35 cellular contexts compared by ENCODE assay signal in genomic region chrX:74138943-74139342, GRCh38.
DNase-seq lines count a peak whose midpoint lies in the region; ATAC-seq, FAIRE-seq and TF ChIP-seq lines count a peak whose summit lies in the region.
"Had no signal": no experiment of that assay in that cellular context is flagged by ENCODE, and none has a peak within 500 bp of the region (broad histone marks: within the 10 kb centered on the region; RNA-seq: fewer than 3 reads in every experiment).

No MANE protein-coding gene starts in this region.

- no peak for TF ChIP-seq CTCF in HEK293 (tag by site-specific recombination; IDR thresholded peaks at IDR 0.05)
- no peak for TF ChIP-seq CTCF in K562 (IDR thresholded peaks at IDR 0.05 in 2 of 3, conservative IDR thresholded peaks at IDR 0.05 in 1 of 3; ENCODE audit: insufficient read depth in 2 of 3, low read depth in 1 of 3, low read length in 3 of 3)

- H3K79me2 ChIP-seq in K562 (ENCODE audit: control insufficient read depth, insufficient read depth, low read length) = no peaks in the 10 kb centered on the region

- no peaks in the 10 kb centered on the region for H3K9me3 Mint-ChIP-seq in activated CD4-positive, alpha-beta T cell treated with anti-CD3 and anti-CD28 coated beads, Interleukin-2, amount 10 ng/mL, durations not matched to agents 24 days and 14 days
- H3K9me3 Mint-ChIP-seq: CD4-positive, alpha-beta T cell; CD8-positive, alpha-beta memory T cell; CD8-positive, alpha-beta T cell had no signal

- H3K4me1 ChIP-seq in HEK293 (ENCODE audit: control insufficient read depth, insufficient read depth, low read length) = no peaks in the 10 kb centered on the region
- no peaks in the 10 kb centered on the region for H3K4me1 ChIP-seq in K562 (replicated peaks in 1 of 2; ENCODE audit: control insufficient read depth in 2 of 2, insufficient read depth in 2 of 2, low read length in 2 of 2)
- no peaks in the 10 kb centered on the region for H3K4me1 ChIP-seq in SJCRH30
- H3K4me1 ChIP-seq: A549; BE2C; BLaER1; BLaER1 treated with 17β-estradiol and CSF1 and Interleukin-3, amounts not matched to agents 10 nM and 100 nM; Caco-2 had no signal

- H3K36me3 Mint-ChIP-seq in activated CD4-positive, alpha-beta T cell treated with anti-CD3 and anti-CD28 coated beads, Interleukin-2, amount 10 ng/mL, durations not matched to agents 24 days and 14 days (ENCODE audit: low read depth) = no peaks in the 10 kb centered on the region
- H3K36me3 Mint-ChIP-seq: CD14-positive monocyte; CD4-positive, alpha-beta memory T cell; CD4-positive, CD25-positive, alpha-beta regulatory T cell; CD8-positive, alpha-beta memory T cell; CD8-positive, alpha-beta T cell had no signal

- TF ChIP-seq RAD21 in K562 (CRISPR knock-in tag; conservative IDR thresholded peaks at IDR 0.05 in 1 of 2, IDR thresholded peaks at IDR 0.05 in 1 of 2) = no peak

- no peak overlapping the region for H3K9ac ChIP-seq in K562 (ENCODE audit: insufficient read depth in 1 of 2, low read depth in 2 of 2, low read length in 2 of 2)
- H3K9ac ChIP-seq: BLaER1; BLaER1 treated with 17β-estradiol and CSF1 and Interleukin-3, amounts not matched to agents 10 nM and 100 nM had no signal

- H3K27ac ChIP-seq in HEK293 (ENCODE audit: extremely low read depth, low read depth, low read length) = no peak overlapping the region
- H3K27ac ChIP-seq in K562 (ENCODE audit: extremely low read depth, low read depth, low read length) = no peak overlapping the region
- H3K27ac ChIP-seq in SJCRH30 = no peak overlapping the region
- H3K27ac ChIP-seq: 22Rv1; A549; BLaER1; BLaER1 treated with 17β-estradiol and CSF1 and Interleukin-3, amounts not matched to agents 10 nM and 100 nM; C4-2B had no signal

- no peak for ATAC-seq in K562
- ATAC-seq: A549; CD8-positive, alpha-beta T cell had no signal

- TF ChIP-seq EP300 in K562 (IDR thresholded peaks at IDR 0.05; ENCODE audit: low read length) = no peak

- no peak overlapping the region for H3K4me2 ChIP-seq in K562 (ENCODE audit: insufficient read depth, low read length)
- H3K4me2 ChIP-seq: A549; BLaER1; BLaER1 treated with 17β-estradiol and CSF1 and Interleukin-3, amounts not matched to agents 10 nM and 100 nM had no signal

- FAIRE-seq in K562 (lab: Jason Lieb, UNC) = no peak
- FAIRE-seq: A204.1, D721Med had no signal

- DNase-seq in activated CD4-positive, alpha-beta T cell treated with anti-CD3 and anti-CD28 coated beads, Interleukin-2, amount 10 ng/mL, durations not matched to agents 24 days and 14 days = peak; percentile 1
- no peak for DNase-seq in activated CD4-positive, alpha-beta T cell treated with anti-CD3 and anti-CD28 coated beads for 48 hours
- DNase-seq in K562 (ENCODE audit: extremely low read depth in 1 of 4, low spot score in 3 of 4) = no peak
- DNase-seq in GDM1 (lab: John Stamatoyannopoulos, UW) = no peak
- DNase-seq in SJCRH30 = no peak
- DNase-seq: 8988T; ACHN; AML-193; BE2C; C1 segment of cervical spinal cord; Caco-2; Calu3; CD4-positive, alpha-beta memory T cell; CD4-positive, alpha-beta T cell; CD4-positive, CD25-positive, alpha-beta regulatory T cell; CD8-positive, alpha-beta memory T cell; CD8-positive, alpha-beta T cell; COR-L47; DMS 273 treated with DMSO at 0.1 percent for 48 hours; DMS153; DMS53; DMS79; DMS79 treated with DMSO at 0.1 percent for 48 hours; DND-41; EL had no signal

- CTCF ChIA-PET in HEK293 (lab: Yijun Ruan, JAX) = interaction anchor here (0.9 kb wide), 1 partner anchor 90 kb away, joined by 4 read pairs; no protein-coding TSS in a partner anchor
- CTCF ChIA-PET in K562 (lab: Yijun Ruan, JAX; ENCODE audit: low intra/inter-chr PET ratio) = no interaction called here

- H3K27me3 Mint-ChIP-seq in activated CD4-positive, alpha-beta T cell treated with anti-CD3 and anti-CD28 coated beads, Interleukin-2, amount 10 ng/mL, durations not matched to agents 24 days and 14 days = no peaks in the 10 kb centered on the region
- H3K27me3 Mint-ChIP-seq: B cell; CD4-positive, alpha-beta memory T cell; CD4-positive, alpha-beta T cell; CD4-positive, CD25-positive, alpha-beta regulatory T cell had no signal

- H3K27ac Mint-ChIP-seq in activated CD4-positive, alpha-beta T cell treated with anti-CD3 and anti-CD28 coated beads, Interleukin-2, amount 10 ng/mL, durations not matched to agents 24 days and 14 days = no peak overlapping the region
- H3K27ac Mint-ChIP-seq: B cell; CD14-positive monocyte; CD4-positive, alpha-beta T cell; CD4-positive, CD25-positive, alpha-beta regulatory T cell; CD8-positive, alpha-beta T cell had no signal

- no peaks in the 10 kb centered on the region for H3K4me1 Mint-ChIP-seq in activated CD4-positive, alpha-beta T cell treated with anti-CD3 and anti-CD28 coated beads, Interleukin-2, amount 10 ng/mL, durations not matched to agents 24 days and 14 days
- H3K4me1 Mint-ChIP-seq: B cell; CD14-positive monocyte; CD4-positive, alpha-beta memory T cell; CD4-positive, CD25-positive, alpha-beta regulatory T cell; CD8-positive, alpha-beta memory T cell had no signal

- H3K4me3 Mint-ChIP-seq in activated CD4-positive, alpha-beta T cell treated with anti-CD3 and anti-CD28 coated beads, Interleukin-2, amount 10 ng/mL, durations not matched to agents 24 days and 14 days = no peak overlapping the region
- H3K4me3 Mint-ChIP-seq: B cell; CD14-positive monocyte; CD4-positive, alpha-beta memory T cell; CD4-positive, alpha-beta T cell; CD4-positive, CD25-positive, alpha-beta regulatory T cell; CD8-positive, alpha-beta memory T cell; CD8-positive, alpha-beta T cell had no signal

- in situ Hi-C loops in K562 (cut with MboI) = no loop called here

- no peaks in the 10 kb centered on the region for H3K9me1 ChIP-seq in K562 (ENCODE audit: control insufficient read depth, insufficient read depth, low read length)

- H4K20me1 ChIP-seq in K562 (replicated peaks; ENCODE audit: control insufficient read depth, insufficient read depth, low read length) = no peaks in the 10 kb centered on the region
- H4K20me1 ChIP-seq: BLaER1 had no signal

- H3K27me3 ChIP-seq in K562 (ENCODE audit: control insufficient read depth in 2 of 2, insufficient read depth in 2 of 2, low read length in 2 of 2) = no peaks in the 10 kb centered on the region
- H3K27me3 ChIP-seq in SJCRH30 = no peaks in the 10 kb centered on the region
- H3K27me3 ChIP-seq: BE2C, BLaER1 had no signal

- intact Hi-C loops in activated CD4-positive, alpha-beta T cell treated with anti-CD3 and anti-CD28 coated beads, Interleukin-2, amount 10 ng/mL, durations not matched to agents 24 days and 14 days (cut with micrococcal nuclease) = loop anchor here (10.0 kb wide), 2 partner anchors 124 to 206 kb away; no protein-coding TSS in a partner anchor
- intact Hi-C loops in K562 (cut with micrococcal nuclease) = loop anchor here (10.0 kb wide), 1 partner anchor 206 kb away; no protein-coding TSS in a partner anchor

- H3K9me3 ChIP-seq in HEK293 (ENCODE audit: control insufficient read depth, insufficient read depth, low read depth, low read length) = peaks cover 8% of the 10 kb centered on the region
- 0 out of 2 replicates have a peak, but pooled peaks cover 2% of the 10 kb centered on the region for H3K9me3 ChIP-seq in K562 (replicated peaks; ENCODE audit: control insufficient read depth, insufficient read depth, low read depth, low read length)
- peaks cover 9% of the 10 kb centered on the region; the same call in 1 of the 2 replicates for H3K9me3 ChIP-seq in SJCRH30 (replicated peaks)
- H3K9me3 ChIP-seq: A549, BE2C, Caco-2 had no signal

- H2AFZ ChIP-seq in K562 (ENCODE audit: low read depth, low read length) = no peak overlapping the region

- no peak for TF ChIP-seq POLR2A in K562 (conservative IDR thresholded peaks at IDR 0.05)

- no peak overlapping the region for H3K4me3 ChIP-seq in HEK293 (ENCODE audit: low read depth, low read length)
- no peak overlapping the region for H3K4me3 ChIP-seq in K562
- no peak overlapping the region for H3K4me3 ChIP-seq in SJCRH30
- H3K4me3 ChIP-seq: A549; BLaER1; BLaER1 treated with 17β-estradiol and CSF1 and Interleukin-3, amounts not matched to agents 10 nM and 100 nM had no signal

- POLR2A ChIA-PET in HEK293 (lab: Yijun Ruan, JAX) = no interaction called here
- POLR2A ChIA-PET in K562 (lab: Yijun Ruan, JAX) = no interaction called here

- BruUV-seq in K562 (replicated peaks; lab: Mats Ljungman, UMichigan) = no TSS peak

- no peaks in the 10 kb centered on the region for H3K36me3 ChIP-seq in HEK293 (ENCODE audit: control insufficient read depth in 2 of 2, insufficient read depth in 1 of 2, low read length in 2 of 2)
- H3K36me3 ChIP-seq in K562 (ENCODE audit: control insufficient read depth, insufficient read depth, low read length) = no peaks in the 10 kb centered on the region
- no peaks in the 10 kb centered on the region for H3K36me3 ChIP-seq in SJCRH30
- H3K36me3 ChIP-seq: BE2C had no signal

TF ChIP-seq in HEK293, 187 proteins besides CTCF, POLR2A, EP300 and RAD21:
- TF ChIP-seq KLF8 (tag by site-specific recombination; IDR thresholded peaks at IDR 0.05) = no peak
- peak; percentile 89 for TF ChIP-seq SETDB1 (IDR thresholded peaks at IDR 0.05; ENCODE audit: insufficient read length, low read length)
- peak; percentile 83; the same call in 1 of the 2 replicates for TF ChIP-seq TRIM28 (IDR thresholded peaks at IDR 0.05; ENCODE audit: borderline replicate concordance, low read length)
- TF ChIP-seq ZNF629 (tag by site-specific recombination; IDR thresholded peaks at IDR 0.05) = no peak
- TF ChIP-seq ZNF555 (tag by site-specific recombination; conservative IDR thresholded peaks at IDR 0.05) = 0 out of 2 replicates have a peak, but pooled peaks have one; percentile 5

TF ChIP-seq in K562, 482 proteins besides CTCF, POLR2A, EP300 and RAD21:
- TF ChIP-seq HLTF (IDR thresholded peaks at IDR 0.05) (0 out of 2 replicates have a peak, but pooled peaks have one; percentile 63), PHTF2 (CRISPR knock-in tag; IDR thresholded peaks at IDR 0.05) (no peak)
